Comparison of ENCODE assay signal across 13 cellular contexts in the genomic region with DNA sequence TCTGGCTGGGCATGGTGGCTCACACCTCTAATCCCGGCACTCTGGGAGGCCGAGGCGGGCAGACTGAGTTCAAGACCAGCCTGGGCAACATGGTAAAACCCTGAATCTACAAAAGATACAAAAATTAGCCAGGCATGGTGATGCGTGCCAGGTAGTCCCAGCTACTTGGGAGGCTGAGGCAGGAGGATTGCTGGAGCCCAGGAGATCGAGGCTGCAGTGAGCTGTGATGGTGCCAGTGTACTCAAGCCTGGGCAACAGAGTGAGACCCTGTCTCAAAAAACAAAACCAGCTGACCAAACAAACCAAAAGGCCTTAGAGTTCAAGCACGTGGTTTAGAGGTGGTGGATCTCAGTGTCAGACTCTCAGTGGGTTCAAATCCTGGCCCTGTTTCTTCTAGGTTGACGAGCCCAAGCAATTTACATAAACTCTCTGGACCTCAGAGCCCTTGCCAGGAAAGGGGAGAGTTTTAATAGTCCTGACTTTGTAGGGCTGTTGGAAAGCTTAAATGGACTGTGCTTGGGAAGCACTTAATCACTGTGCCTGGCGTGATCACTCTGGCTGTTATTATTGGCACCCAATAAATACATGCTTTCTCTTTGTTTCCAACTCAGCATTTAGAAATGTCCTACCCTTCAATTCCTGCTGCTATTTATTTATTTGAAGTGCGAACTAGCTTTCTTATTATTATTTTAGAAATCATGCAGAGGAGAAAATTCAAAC. TPM values are rescaled to one million over a fixed set of nuclear protein-coding genes. Genes with fewer than 3 reads are reported as not detected.
DNase-seq lines count a peak whose midpoint lies in the region; ATAC-seq, FAIRE-seq and TF ChIP-seq lines count a peak whose summit lies in the region.
"Had no signal": no experiment of that assay in that cellular context is flagged by ENCODE, and none has a peak within 500 bp of the region (broad histone marks: within the 10 kb centered on the region; RNA-seq: fewer than 3 reads in every experiment).

No MANE protein-coding gene starts in this region.

- H3K36me3 ChIP-seq in MG63 (peaks cover 58% of the 10 kb centered on the region), esophagus muscularis mucosa (peaks cover 0 to 5% (median 0%) of the 10 kb centered on the region in 4 donors), muscle layer of duodenum (ENCODE audit: control insufficient read depth in 1 of 2, insufficient read depth in 2 of 2, low read length in 2 of 2) (no peaks in the 10 kb centered on the region)

- H3K9me3 Mint-ChIP-seq in activated CD8-positive, alpha-beta memory T cell treated with anti-CD3 and anti-CD28 coated beads, Interleukin-2, amount 10 ng/mL, durations not matched to agents 7 days and 5 days (ENCODE audit: low read depth): no peaks in the 10 kb centered on the region
- H3K9me3 Mint-ChIP-seq: activated CD4-positive, alpha-beta memory T cell treated with anti-CD3 and anti-CD28 coated beads for 36 hours; activated naive CD8-positive, alpha-beta T cell treated with anti-CD3 and anti-CD28 coated beads, Interleukin-2, amount 50 U/mL, for 24 hours had no signal

- H3K27me3 Mint-ChIP-seq in activated CD8-positive, alpha-beta memory T cell treated with anti-CD3 and anti-CD28 coated beads, Interleukin-2, amount 10 ng/mL, durations not matched to agents 7 days and 5 days: no peaks in the 10 kb centered on the region
- H3K27me3 Mint-ChIP-seq: activated CD4-positive, alpha-beta memory T cell treated with anti-CD3 and anti-CD28 coated beads for 36 hours; activated naive CD8-positive, alpha-beta T cell treated with anti-CD3 and anti-CD28 coated beads, Interleukin-2, amount 50 U/mL, for 24 hours had no signal

- ATAC-seq in A549: no peak
- no peak for ATAC-seq in activated CD8-positive, alpha-beta memory T cell treated with anti-CD3 and anti-CD28 coated beads, Interleukin-2, amount 10 ng/mL, durations not matched to agents 7 days and 5 days

- peaks cover 14% of the 10 kb centered on the region for H3K36me3 Mint-ChIP-seq in activated CD8-positive, alpha-beta memory T cell treated with anti-CD3 and anti-CD28 coated beads, Interleukin-2, amount 10 ng/mL, durations not matched to agents 7 days and 5 days

- peaks cover 36% of the 10 kb centered on the region for H3K4me1 Mint-ChIP-seq in activated CD8-positive, alpha-beta memory T cell treated with anti-CD3 and anti-CD28 coated beads, Interleukin-2, amount 10 ng/mL, durations not matched to agents 7 days and 5 days

- no peaks in the 10 kb centered on the region for H3K27me3 ChIP-seq in MG63
- no peaks in the 10 kb centered on the region for H3K27me3 ChIP-seq in esophagus muscularis mucosa
- H3K27me3 ChIP-seq in muscle layer of duodenum (ENCODE audit: low read depth, low read length): no peaks in the 10 kb centered on the region
- H3K27me3 ChIP-seq: BLaER1 treated with 17β-estradiol and CSF1 and Interleukin-3, amounts not matched to agents 10 nM and 100 nM had no signal

- no peak overlapping the region for H3K4me3 Mint-ChIP-seq in activated CD8-positive, alpha-beta memory T cell treated with anti-CD3 and anti-CD28 coated beads, Interleukin-2, amount 10 ng/mL, durations not matched to agents 7 days and 5 days
- H3K4me3 Mint-ChIP-seq: activated CD4-positive, alpha-beta memory T cell treated with anti-CD3 and anti-CD28 coated beads for 36 hours; activated naive CD8-positive, alpha-beta T cell treated with anti-CD3 and anti-CD28 coated beads, Interleukin-2, amount 50 U/mL, for 24 hours had no signal

- intact Hi-C loops in esophagus muscularis mucosa (cut with DNase I): no loop called here

- POLR2A ChIA-PET in A549 (lab: Yijun Ruan, JAX): no interaction called here

- no peak for TF ChIP-seq RAD21 in A549 (conservative IDR thresholded peaks at IDR 0.05 in 1 of 2, IDR thresholded peaks at IDR 0.05 in 1 of 2)

- 89% methylated on average over 9 of the region's 9 CpGs for WGBS in A549 (ENCODE audit: missing lambda C conversion rate)
- 65% methylated on average over 9 of the region's 9 CpGs for WGBS in esophagus muscularis mucosa

- H3K4me3 ChIP-seq in A549 (no peak overlapping the region), MG63 (no peak overlapping the region), esophagus muscularis mucosa (no peak overlapping the region), muscle layer of duodenum (ENCODE audit: low read depth in 1 of 2, low read length in 2 of 2) (no peak overlapping the region)
- H3K4me3 ChIP-seq: BLaER1 treated with 17β-estradiol and CSF1 and Interleukin-3, amounts not matched to agents 10 nM and 100 nM had no signal

- no peaks in the 10 kb centered on the region for H3K9me3 ChIP-seq in A549
- no peaks in the 10 kb centered on the region for H3K9me3 ChIP-seq in MG63
- no peaks in the 10 kb centered on the region for H3K9me3 ChIP-seq in esophagus muscularis mucosa
- H3K9me3 ChIP-seq in muscle layer of duodenum (ENCODE audit: control insufficient read depth in 1 of 2, low read length in 2 of 2): no peaks in the 10 kb centered on the region
- H3K9me3 ChIP-seq: BLaER1 treated with 17β-estradiol and CSF1 and Interleukin-3, amounts not matched to agents 10 nM and 100 nM had no signal

- TF ChIP-seq POLR2A in A549 (IDR thresholded peaks at IDR 0.05; ENCODE audit: low read length): no peak
- no peak for TF ChIP-seq POLR2A in esophagus muscularis mucosa (IDR thresholded peaks at IDR 0.05; ENCODE audit: low read depth)

- 0 out of 3 replicates have a peak overlapping the region, but pooled peaks have one; percentile 13 for H3K4me2 ChIP-seq in A549

- H3K4me1 ChIP-seq in A549: peaks cover 95% of the 10 kb centered on the region
- peaks cover 45 to 100% (median 100%) of the 10 kb centered on the region in 4 donors for H3K4me1 ChIP-seq in esophagus muscularis mucosa
- H3K4me1 ChIP-seq in muscle layer of duodenum (ENCODE audit: control insufficient read depth in 1 of 2, insufficient read depth in 2 of 2, low read length in 2 of 2): peaks cover 18 to 51% of the 10 kb centered on the region in 2 donors
- H3K4me1 ChIP-seq: parathyroid adenoma had no signal

- H3K27ac Mint-ChIP-seq in activated CD8-positive, alpha-beta memory T cell treated with anti-CD3 and anti-CD28 coated beads, Interleukin-2, amount 10 ng/mL, durations not matched to agents 7 days and 5 days: no peak overlapping the region

- no peak for DNase-seq in A549 (ENCODE audit: low read depth in 1 of 2, low spot score in 1 of 2)
- peak; percentile 89 for DNase-seq in MG63
- DNase-seq in esophagus muscularis mucosa (ENCODE audit: extremely low spot score): no peak
- no peak for DNase-seq in activated CD8-positive, alpha-beta memory T cell treated with anti-CD3 and anti-CD28 coated beads, Interleukin-2, amount 10 ng/mL, durations not matched to agents 7 days and 5 days
- DNase-seq in stimulated activated CD4-positive, alpha-beta T cell treated with anti-CD3 and anti-CD28 coated beads, Interleukin-15, amount 100 ng/mL, for 24 hours: no peak
- no peak for DNase-seq in HT-29 (ENCODE audit: low spot score)
- DNase-seq in Kasumi-1 (lab: John Stamatoyannopoulos, UW): no peak
- DNase-seq: activated naive CD8-positive, alpha-beta T cell treated with anti-CD3 and anti-CD28 coated beads, Interleukin-2, amount 50 U/mL, for 24 hours; NCI-H524 treated with DMSO at 0.1 percent for 48 hours had no signal

- H3K27ac ChIP-seq in A549: peak overlapping the region; percentile 85 to 97
- H3K27ac ChIP-seq in esophagus muscularis mucosa (replicated peaks in 1 of 4): peak overlapping the region; percentile 81 to 87 (median 84)
- H3K27ac ChIP-seq in muscle layer of duodenum (ENCODE audit: low read length): peak overlapping the region; percentile 6
- H3K27ac ChIP-seq: parathyroid adenoma had no signal

- CTCF ChIA-PET in A549 (lab: Yijun Ruan, JAX): interaction anchor here (0.9 to 3.3 kb wide), 2 partner anchors 14 to 120 kb away, joined by 3 to 13 read pairs; no protein-coding TSS in a partner anchor
- CTCF ChIA-PET in activated CD8-positive, alpha-beta memory T cell treated with anti-CD3 and anti-CD28 coated beads, Interleukin-2, amount 10 ng/mL, durations not matched to agents 7 days and 5 days (lab: Charles Lee): no interaction called here

- no peak for TF ChIP-seq EP300 in A549 (IDR thresholded peaks at IDR 0.05)
- TF ChIP-seq EP300 in esophagus muscularis mucosa (IDR thresholded peaks at IDR 0.05): no peak

- FAIRE-seq in A549 (lab: Jason Lieb, UNC): no peak

- TF ChIP-seq CTCF in A549 (IDR thresholded peaks at IDR 0.05) (no peak), esophagus muscularis mucosa (IDR thresholded peaks at IDR 0.05) (no peak)

TF ChIP-seq in A549, 52 proteins besides CTCF, POLR2A, EP300 and RAD21:
- no peak for TF ChIP-seq KDM5A (IDR thresholded peaks at IDR 0.05)
- TF ChIP-seq NFE2L2 (conservative IDR thresholded peaks at IDR 0.05; ENCODE audit: low read length): no peak
- no peak for TF ChIP-seq MAZ (IDR thresholded peaks at IDR 0.05; ENCODE audit: borderline replicate concordance, low read depth, low read length)
- TF ChIP-seq EHF (CRISPR knock-in tag; IDR thresholded peaks at IDR 0.05): no peak
- no peak for TF ChIP-seq RARB (CRISPR knock-in tag; IDR thresholded peaks at IDR 0.05)
- TF ChIP-seq, protein P1, sequence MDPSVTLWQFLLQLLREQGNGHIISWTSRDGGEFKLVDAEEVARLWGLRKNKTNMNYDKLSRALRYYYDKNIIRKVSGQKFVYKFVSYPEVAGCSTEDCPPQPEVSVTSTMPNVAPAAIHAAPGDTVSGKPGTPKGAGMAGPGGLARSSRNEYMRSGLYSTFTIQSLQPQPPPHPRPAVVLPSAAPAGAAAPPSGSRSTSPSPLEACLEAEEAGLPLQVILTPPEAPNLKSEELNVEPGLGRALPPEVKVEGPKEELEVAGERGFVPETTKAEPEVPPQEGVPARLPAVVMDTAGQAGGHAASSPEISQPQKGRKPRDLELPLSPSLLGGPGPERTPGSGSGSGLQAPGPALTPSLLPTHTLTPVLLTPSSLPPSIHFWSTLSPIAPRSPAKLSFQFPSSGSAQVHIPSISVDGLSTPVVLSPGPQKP (IDR thresholded peaks at IDR 0.05; ENCODE audit: low read depth, low read length): no peak
- no peak for TF ChIP-seq POLR2AphosphoS2 (conservative IDR thresholded peaks at IDR 0.05; ENCODE audit: low read length)

RNA-seq across cellular contexts. Expression of gene ABCC1, which starts 44.7 kb away (rescaled TPM):
- polyA plus RNA-seq in A549 (2011; rRNA removed) (56.5 and 108 TPM in 2 replicates), A549 (2017; fragmentation: RNase III; extraction: RNeasy Plus Mini Kit Qiagen cat#74134 plus additional on column Dnase treatment) (86.7 to 93.8 TPM (median 90.7 TPM) in 3 replicates)
- polyA plus RNA-seq in A549 (2012; cell fraction: cytosol; rRNA removed): 59.3 and 77.9 TPM in 2 replicates
- polyA plus RNA-seq in A549 (2012; cell fraction: nucleus; rRNA removed): 184 and 231 TPM in 2 replicates
- 359 and 414 TPM in 2 replicates for polyA minus RNA-seq in A549 (2011; rRNA and poly(A)+ RNA removed)
- 35.8 and 48.0 TPM in 2 replicates for total RNA-seq in MG63 (2014; rRNA removed; shearing (Covaris generic); ENCODE audit: low replicate concordance)
- total RNA-seq in esophagus muscularis mucosa: 100 to 1,000 TPM in 2 of 4 donors, 10 to 100 TPM in 2; 61.8 to 141 (median 103) TPM
- total RNA-seq in activated CD8-positive, alpha-beta memory T cell treated with anti-CD3 and anti-CD28 coated beads, Interleukin-2, amount 10 ng/mL, durations not matched to agents 7 days and 5 days: 10 to 100 TPM; 54.9 to 76.8 TPM
- 26.1 and 35.2 TPM in 2 replicates for total RNA-seq in HT-29 (2014; rRNA removed; shearing (Covaris generic))

Comparison
In these comparisons a context has a peak if more than half of its experiments do, and no peak if none do; other contexts are left out.
1. H3K27ac ChIP-seq: peak in every context shown above with its lines; median percentile 91 in A549; 84 in esophagus muscularis mucosa; 6 in muscle layer of duodenum.